ENCODE assay signal across 22 cellular contexts in genomic region chr2:15605721-15606120, GRCh38.
"Had no signal": no experiment of that assay in that cellular context is flagged by ENCODE, and none has a peak within 500 bp of the region (broad histone marks: within the 10 kb centered on the region; RNA-seq: fewer than 3 reads in every experiment).

No MANE protein-coding gene starts in this region.

- ATAC-seq: K562 had no signal

- H3K4me3 Mint-ChIP-seq: IgD-negative memory B cell had no signal

- H3K9me3 Mint-ChIP-seq: IgD-negative memory B cell had no signal

- H3K9me3 ChIP-seq: SJSA1, SK-N-SH had no signal

- H3K27me3 Mint-ChIP-seq: IgD-negative memory B cell had no signal

- FAIRE-seq: K562, RCC 7860 had no signal

- H3K27me3 ChIP-seq: SJSA1 had no signal

- DNase-seq: Kasumi-1, MM.1S, NCI-H1092 treated with DMSO at 0.1 percent for 48 hours, NCI-H1436 treated with DMSO at 0.1 percent for 48 hours, NCI-H1694, NCI-H187 treated with DMSO at 0.1 percent for 48 hours, NCI-H2029 treated with DMSO at 0.1 percent for 48 hours, NCI-H2171 treated with DMSO at 0.1 percent for 48 hours, NCI-H345, NCI-H446 treated with DMSO at 0.1 percent for 48 hours, NCI-H510A treated with DMSO at 0.1 percent for 48 hours, NCI-H526, NCI-H748 treated with DMSO at 0.1 percent for 48 hours, Right ventricle myocardium superior, RPMI8226, SIG-M5, SK-N-SH had no signal

- H3K27ac ChIP-seq: KMS-11, SJSA1 had no signal

- H3K9ac ChIP-seq: KMS-11, SK-N-SH had no signal

- H3K4me2 ChIP-seq: KMS-11, SK-N-SH had no signal

- H3K4me1 Mint-ChIP-seq: IgD-negative memory B cell had no signal

- H3K4me1 ChIP-seq: SJSA1 had no signal

- H3K4me3 ChIP-seq: K562, SJSA1 had no signal
